ENCODE assay signal across 1 cellular context in the genomic region with DNA sequence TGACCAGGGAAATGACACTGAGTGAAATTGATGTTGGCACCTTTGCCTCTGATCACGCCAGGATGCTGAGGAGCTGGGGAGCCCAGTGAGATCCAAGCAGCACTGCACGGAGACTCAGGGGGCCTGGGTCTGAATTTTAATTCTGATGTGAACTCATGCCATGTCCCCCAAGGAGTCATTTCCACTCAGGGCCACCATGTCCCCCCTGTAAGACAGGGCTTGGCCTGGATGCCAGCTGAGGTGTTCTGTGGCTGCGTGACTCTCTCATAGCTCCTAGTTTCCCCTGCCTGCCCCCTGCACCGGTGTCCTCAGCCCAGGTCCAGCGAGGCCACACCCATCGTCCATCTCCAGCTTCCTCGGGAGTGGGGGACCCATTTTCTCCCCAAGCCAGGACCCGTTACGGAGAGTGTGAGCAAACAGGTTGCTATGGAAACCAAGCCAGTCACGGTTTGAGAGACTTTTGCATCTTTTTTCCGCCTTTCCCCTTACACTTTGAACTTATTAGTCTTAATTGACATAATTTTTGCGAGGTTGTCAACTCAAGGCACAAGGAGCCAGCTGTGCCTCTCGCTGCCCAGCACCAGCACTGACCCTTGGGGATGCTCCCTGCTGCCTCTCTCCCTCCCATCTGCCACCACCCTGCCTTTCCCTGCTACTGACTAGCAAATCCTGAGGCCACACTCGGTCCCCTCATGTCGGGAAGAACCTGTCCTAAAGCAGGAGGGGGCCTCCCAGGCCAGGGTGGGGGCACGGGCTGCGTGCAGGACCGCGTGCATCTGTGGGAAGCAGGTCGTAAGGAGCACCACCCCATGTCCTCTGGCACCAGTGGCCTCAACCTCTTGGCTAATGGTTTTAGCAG.
TF ChIP-seq lines count a peak whose summit lies in the region.

No MANE protein-coding gene starts in this region.

TF ChIP-seq in H1, 55 proteins besides CTCF, POLR2A, EP300 and RAD21:
- no peak for TF ChIP-seq NANOG (IDR thresholded peaks at IDR 0.05; ENCODE audit: insufficient read depth, low read depth, low read length, poor library complexity, severe bottlenecking)
